19 cellular contexts compared by ENCODE assay signal in genomic region chr5:15524712-15525111, GRCh38. TPM values are rescaled to one million over a fixed set of nuclear protein-coding genes. Genes with fewer than 3 reads are reported as not detected.
DNase-seq lines count a peak whose midpoint lies in the region; ATAC-seq, FAIRE-seq and TF ChIP-seq lines count a peak whose summit lies in the region.
"Had no signal": no experiment of that assay in that cellular context is flagged by ENCODE, and none has a peak within 500 bp of the region (broad histone marks: within the 10 kb centered on the region; RNA-seq: fewer than 3 reads in every experiment).

No MANE protein-coding gene starts in this region.

- H4K20me1 ChIP-seq in OCI-LY7 (ENCODE audit: insufficient read depth, low read length) = no peaks in the 10 kb centered on the region

- H3K27me3 ChIP-seq in SJCRH30 (no peaks in the 10 kb centered on the region), esophagus muscularis mucosa (no peaks in the 10 kb centered on the region), psoas muscle (ENCODE audit: insufficient read depth in 3 of 3, low read length in 2 of 3) (no peaks in the 10 kb centered on the region)

- BruUV-seq in OCI-LY7 (replicated peaks; lab: Mats Ljungman, UMichigan) = no TSS peak

- TF ChIP-seq EP300 in esophagus muscularis mucosa (IDR thresholded peaks at IDR 0.05) = no peak

- no peaks in the 10 kb centered on the region for H3K9me2 ChIP-seq in OCI-LY7 (ENCODE audit: insufficient read depth, low read length)

- WGBS in esophagus muscularis mucosa = 81% methylated on average over 2 of the region's 2 CpGs
- WGBS in psoas muscle, 3 donors = 44 to 56% (median 53%) methylated on average over 2 of the region's 2 CpGs

- DNase-seq in HTR-8/SVneo (ENCODE audit: insufficient read length, low spot score) (no peak), SJCRH30 (peak; percentile 23 to 64), esophagus muscularis mucosa (ENCODE audit: extremely low spot score) (peak; percentile 26), psoas muscle (no peak), NCI-H1436 (lab: John Stamatoyannopoulos, UW) (no peak), OCI-LY7 (ENCODE audit: low spot score) (no peak), RKO (ENCODE audit: low spot score) (no peak)
- DNase-seq in activated CD4-positive, CD25-positive, alpha-beta regulatory T cell treated with anti-CD3 and anti-CD28 coated beads, Interleukin-2, amount 50 U/mL, for 72 hours = no peak
- DNase-seq: Caco-2; CD4-positive, alpha-beta memory T cell; DMS153; DND-41; GDM1; GM23248; H7; HCEC 1CT had no signal

- peak in 3 of 4 donors; percentile 45 to 88 (median 59) for ATAC-seq in psoas muscle
- ATAC-seq: GM12878 had no signal

- no peak overlapping the region for H2AFZ ChIP-seq in OCI-LY7 (ENCODE audit: low read length)
- H2AFZ ChIP-seq: GM23248 had no signal

- no peaks in the 10 kb centered on the region for H3K9me3 ChIP-seq in SJCRH30 (replicated peaks)
- no peaks in the 10 kb centered on the region for H3K9me3 ChIP-seq in esophagus muscularis mucosa
- H3K9me3 ChIP-seq in psoas muscle = no peaks in the 10 kb centered on the region
- H3K9me3 ChIP-seq in OCI-LY7 (ENCODE audit: low read length) = no peaks in the 10 kb centered on the region
- H3K9me3 ChIP-seq: Caco-2 had no signal

- peak; percentile 49 for FAIRE-seq in HTR-8/SVneo (lab: Jason Lieb, UNC)
- FAIRE-seq: GM12878, GM19239, H1 had no signal

- no peak overlapping the region for H3K4me3 ChIP-seq in SJCRH30
- H3K4me3 ChIP-seq in esophagus muscularis mucosa = no peak overlapping the region
- no peak overlapping the region for H3K4me3 ChIP-seq in psoas muscle
- no peak overlapping the region for H3K4me3 ChIP-seq in OCI-LY7 (ENCODE audit: low read depth, low read length, poor library complexity, severe bottlenecking)
- H3K4me3 ChIP-seq: GM12878, GM23248 had no signal

- POLR2A ChIA-PET in OCI-LY7 (lab: Charles Lee) = no interaction called here

- no peak for TF ChIP-seq POLR2A in esophagus muscularis mucosa (IDR thresholded peaks at IDR 0.05; ENCODE audit: low read depth)

- no peak overlapping the region for H3K27ac ChIP-seq in SJCRH30
- no peak overlapping the region for H3K27ac ChIP-seq in esophagus muscularis mucosa (replicated peaks in 1 of 4)
- no peak overlapping the region for H3K27ac ChIP-seq in psoas muscle
- H3K27ac ChIP-seq in OCI-LY7 (ENCODE audit: low read depth, low read length, poor library complexity, severe bottlenecking) = no peak overlapping the region
- H3K27ac ChIP-seq: GM23248 had no signal

- H3K36me3 ChIP-seq in SJCRH30 (no peaks in the 10 kb centered on the region; the same call in 1 of the 2 replicates), esophagus muscularis mucosa (no peaks in the 10 kb centered on the region), psoas muscle (ENCODE audit: insufficient read depth in 1 of 2, low read depth in 1 of 2) (no peaks in the 10 kb centered on the region), OCI-LY7 (ENCODE audit: insufficient read depth, low read length) (no peaks in the 10 kb centered on the region)

- 0 out of 2 replicates have a peak, but pooled peaks cover 4% of the 10 kb centered on the region for H3K4me1 ChIP-seq in SJCRH30
- H3K4me1 ChIP-seq in esophagus muscularis mucosa = peaks cover 10 to 32% (median 25%) of the 10 kb centered on the region in 4 donors
- H3K4me1 ChIP-seq in psoas muscle = no peaks in the 10 kb centered on the region
- H3K4me1 ChIP-seq in OCI-LY7 (ENCODE audit: insufficient read depth, low read length, poor library complexity, severe bottlenecking) = no peaks in the 10 kb centered on the region
- H3K4me1 ChIP-seq: Caco-2 had no signal

- no peak for TF ChIP-seq CTCF in esophagus muscularis mucosa (IDR thresholded peaks at IDR 0.05)
- TF ChIP-seq CTCF in psoas muscle (IDR thresholded peaks at IDR 0.05) = no peak
- TF ChIP-seq CTCF in OCI-LY7 (conservative IDR thresholded peaks at IDR 0.05; ENCODE audit: low read length) = no peak

- intact Hi-C loops in esophagus muscularis mucosa (cut with DNase I) = no loop called here
- intact Hi-C loops in psoas muscle (cut with DNase I) = no loop called here
- intact Hi-C loops in OCI-LY7 (cut with micrococcal nuclease; ENCODE audit: unreplicated experiment) = no loop called here

- no peak overlapping the region for H3K4me2 ChIP-seq in OCI-LY7 (ENCODE audit: low read length)

- no peaks in the 10 kb centered on the region for H3K79me2 ChIP-seq in OCI-LY7 (ENCODE audit: insufficient read depth, low read depth, low read length)

- CTCF ChIA-PET in OCI-LY7 (lab: Charles Lee; ENCODE audit: unreplicated experiment) = no interaction called here

RNA-seq across cellular contexts. Expression of gene FBXL7, which starts 24.7 kb away (rescaled TPM):
- 13.6 and 15.1 TPM in 2 replicates for total RNA-seq in SJCRH30 (2014; rRNA removed; shearing (Covaris generic))
- total RNA-seq in esophagus muscularis mucosa (10 to 100 TPM; 25.7 to 37.7 (median 27.6) TPM), psoas muscle (1 to 10 TPM; 1.6 to 7.5 (median 4.4) TPM), OCI-LY7 (2022) (not detected in 2 replicates)
- polyA plus RNA-seq in psoas muscle = 1 to 10 TPM; 1.6 to 2.6 (median 1.9) TPM
- total RNA-seq in OCI-LY7 (2014; rRNA removed; shearing (Covaris generic)) = not detected in 2 replicates
- total RNA-seq: Caco-2; CD4-positive, alpha-beta memory T cell had no signal
- polyA plus RNA-seq: CD4-positive, alpha-beta memory T cell had no signal

Comparison
In these comparisons a context has a peak if more than half of its experiments do, and no peak if none do; other contexts are left out.
1. DNase-seq: peak in SJCRH30 (2 of 2) and esophagus muscularis mucosa (single experiment); none in HTR-8/SVneo (single experiment), psoas muscle (0 of 2), NCI-H1436 (single experiment), OCI-LY7 (single experiment), activated CD4-positive, CD25-positive, alpha-beta regulatory T cell treated with anti-CD3 and anti-CD28 coated beads, Interleukin-2, amount 50 U/mL, for 72 hours (single experiment) and RKO (single experiment).